In the genomic region with DNA sequence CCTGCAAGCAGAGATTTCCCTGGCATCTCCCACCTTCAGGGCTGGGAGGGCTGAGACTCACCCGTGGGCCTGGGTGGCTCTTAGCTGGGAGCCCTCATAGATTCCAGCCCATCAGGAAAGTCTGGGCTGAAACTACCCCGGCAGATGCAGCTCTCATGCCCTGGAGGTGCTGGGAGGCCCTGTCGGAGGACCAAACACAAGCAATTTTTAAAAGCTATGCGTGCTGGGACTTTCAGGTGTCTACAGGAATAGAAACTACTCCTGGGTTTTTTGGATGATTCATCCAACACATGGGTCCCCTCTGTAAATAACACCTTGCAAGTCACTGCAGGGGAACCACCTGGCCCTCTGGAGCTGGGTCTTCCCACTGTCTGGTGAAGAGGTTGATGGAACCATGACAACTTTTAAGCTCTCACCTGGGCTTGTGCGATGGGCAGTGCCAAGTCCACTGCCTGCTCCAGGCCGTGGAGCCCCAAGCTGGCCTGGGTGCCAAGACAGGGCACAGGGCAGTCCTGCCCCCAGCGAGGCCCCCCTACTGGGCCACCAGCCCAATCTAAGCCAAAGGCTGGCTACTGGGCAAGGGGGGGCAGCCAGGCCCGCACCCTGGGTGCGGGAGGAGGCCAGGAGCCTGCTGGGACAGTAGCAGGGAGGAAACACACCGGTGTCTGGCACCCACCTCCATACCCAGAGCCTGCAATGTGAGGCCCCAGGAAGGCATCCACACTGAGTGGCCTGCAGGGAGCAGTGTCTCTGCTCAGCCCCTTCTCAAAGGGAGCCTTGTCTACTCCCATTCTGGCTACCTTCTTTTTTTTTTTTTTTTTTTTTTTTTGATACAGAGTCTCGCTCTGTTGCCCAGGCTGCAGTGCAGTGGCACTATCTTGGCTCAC, we compare ENCODE assay signal across 9 cellular contexts. TPM values are rescaled to one million over a fixed set of nuclear protein-coding genes. Genes with fewer than 3 reads are reported as not detected.
A peak's percentile ranks its signal among the peaks of the same experiment; 100 is the strongest.
DNase-seq lines count a peak whose midpoint lies in the region; ATAC-seq and TF ChIP-seq lines count a peak whose summit lies in the region.
"Had no signal": no experiment of that assay in that cellular context is flagged by ENCODE, and none has a peak within 500 bp of the region (broad histone marks: within the 10 kb centered on the region; RNA-seq: fewer than 3 reads in every experiment).

No MANE protein-coding gene starts in this region.

- no peaks in the 10 kb centered on the region; the same call in 1 of the 2 replicates for H3F3A ChIP-seq in Loucy (ENCODE audit: low read depth)

- H3K4me3 ChIP-seq in Loucy (ENCODE audit: low read length, poor library complexity, severe bottlenecking) = no peak overlapping the region
- no peak overlapping the region for H3K4me3 ChIP-seq in epithelial cell of esophagus (ENCODE audit: low read length)
- H3K4me3 ChIP-seq: tibial artery had no signal

- no peaks in the 10 kb centered on the region for H4K20me1 ChIP-seq in Loucy (ENCODE audit: insufficient read depth, low read length, poor library complexity, severe bottlenecking)

- H3K4me2 ChIP-seq in Loucy (ENCODE audit: low read depth, low read length, poor library complexity, severe bottlenecking) = no peak overlapping the region

- DNase-seq in GM10248 (ENCODE audit: extremely low spot score) (peak; percentile 72), epithelial cell of esophagus (ENCODE audit: low read depth) (peak; percentile 46), AG08395 (ENCODE audit: low spot score) (no peak), OCI-M1 (lab: John Stamatoyannopoulos, UW) (no peak), A172 (ENCODE audit: low spot score) (no peak), amygdala (lab: John Stamatoyannopoulos, UW) (no peak)

- H3K9me2 ChIP-seq in Loucy (replicated peaks; ENCODE audit: low read depth, low read length) = no peaks in the 10 kb centered on the region

- no peak overlapping the region; the same call in 1 of the 2 replicates for H2AFZ ChIP-seq in Loucy (ENCODE audit: low read length)

- peaks cover 26% of the 10 kb centered on the region for H3K4me1 ChIP-seq in Loucy (ENCODE audit: insufficient read depth, low read length, poor library complexity, severe bottlenecking)
- H3K4me1 ChIP-seq: tibial artery had no signal

- TF ChIP-seq CTCF in GM10248 (IDR thresholded peaks at IDR 0.05; ENCODE audit: control extremely low read depth, extremely low read depth, low read depth, missing control alignments) (peak; percentile 36), Loucy (conservative IDR thresholded peaks at IDR 0.05; ENCODE audit: low read length) (peak; percentile 40), epithelial cell of esophagus (IDR thresholded peaks at IDR 0.05; ENCODE audit: insufficient read depth, low read depth, low read length, missing control alignments) (no peak)

- ATAC-seq in GM21423 (IDR thresholded peaks at IDR 0.05; ENCODE audit: unreplicated experiment) = peak; percentile 41

- H3K36me3 ChIP-seq in Loucy (ENCODE audit: insufficient read depth, low read length) = no peaks in the 10 kb centered on the region
- H3K36me3 ChIP-seq: tibial artery had no signal

- H3K79me2 ChIP-seq in Loucy (ENCODE audit: insufficient read depth, low read length) = no peaks in the 10 kb centered on the region

- POLR2A ChIA-PET in GM10248 (lab: Yijun Ruan, JAX) = interaction anchor here (0.5 to 2.4 kb wide), 4 partner anchors 14 to 286 kb away, joined by 3 to 8 read pairs (median 5); no protein-coding TSS in a partner anchor

- H3K27me3 ChIP-seq in Loucy (ENCODE audit: insufficient read depth, low read length, poor library complexity, severe bottlenecking) = no peaks in the 10 kb centered on the region

- CTCF ChIA-PET in GM10248 (lab: Yijun Ruan, JAX) = interaction anchor here (0.8 to 18.7 kb wide), 16 partner anchors 16 to 131 kb away, joined by 3 to 305 read pairs (median 7); a partner anchor contains a TSS

- H3K9ac ChIP-seq in Loucy (ENCODE audit: low read depth, low read length, poor library complexity, severe bottlenecking) = no peak overlapping the region

- no peaks in the 10 kb centered on the region for H3K9me3 ChIP-seq in Loucy (ENCODE audit: insufficient read depth, low read depth, low read length)
- H3K9me3 ChIP-seq: tibial artery had no signal

RNA-seq across cellular contexts. Expression of a gene that starts 1.1 kb away (rescaled TPM):
- 0.24 TPM in 1 of 2 replicates, not detected in the other for total RNA-seq in A172 (2014; rRNA removed; shearing (Covaris generic))

Comparison
In these comparisons a context has a peak if more than half of its experiments do, and no peak if none do; other contexts are left out.
1. DNase-seq: peak in GM10248 (single experiment) and epithelial cell of esophagus (single experiment); none in AG08395 (single experiment), OCI-M1 (single experiment), A172 (single experiment) and amygdala (0 of 56).